ENCODE assay signal across 35 cellular contexts in the genomic region with DNA sequence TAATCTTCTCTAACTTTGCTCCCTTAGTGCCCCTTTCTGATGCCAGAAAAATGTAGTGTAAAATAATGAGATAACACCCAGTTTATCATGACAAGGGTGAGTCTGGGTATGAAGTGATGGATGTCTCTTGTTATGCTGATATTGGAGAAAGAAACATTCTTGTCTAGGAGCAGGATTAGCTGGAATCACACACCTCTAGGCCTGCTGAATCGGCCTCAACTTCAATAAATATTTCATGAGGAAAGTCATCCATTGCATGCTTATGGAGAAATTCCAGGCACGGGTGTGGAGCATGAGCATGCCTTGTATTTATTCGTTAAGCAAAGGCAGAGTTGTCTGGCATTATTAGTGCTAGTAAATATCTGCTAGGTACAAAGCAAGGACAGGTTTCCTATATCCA.
"Had no signal": no experiment of that assay in that cellular context is flagged by ENCODE, and none has a peak within 500 bp of the region (broad histone marks: within the 10 kb centered on the region; RNA-seq: fewer than 3 reads in every experiment).

No MANE protein-coding gene starts in this region.

- H3K36me3 ChIP-seq: MG63 had no signal

- DNase-seq: Karpas-422, Kasumi-1, MG63, MM.1S, MV-4-11, NCI-H1048, NCI-H1092, NCI-H1092 treated with DMSO at 0.1 percent for 48 hours, NCI-H1105, NCI-H1105 treated with DMSO at 0.1 percent for 48 hours, NCI-H1417, NCI-H1417 treated with DMSO at 0.1 percent for 48 hours, NCI-H1436, NCI-H1436 treated with DMSO at 0.1 percent for 48 hours, NCI-H146, NCI-H1694, NCI-H1694 treated with DMSO at 0.1 percent for 48 hours, NCI-H187, NCI-H187 treated with DMSO at 0.1 percent for 48 hours, NCI-H1930, NCI-H2029, NCI-H2029 treated with DMSO at 0.1 percent for 48 hours, NCI-H2081, NCI-H2081 treated with DMSO at 0.1 percent for 48 hours, NCI-H2107, NCI-H2171, NCI-H2171 treated with DMSO at 0.1 percent for 48 hours, NCI-H2227 treated with DMSO at 0.1 percent for 48 hours, NCI-H226, NCI-H345, NCI-H446, NCI-H446 treated with DMSO at 0.1 percent for 48 hours, NCI-H510A, NCI-H510A treated with DMSO at 0.1 percent for 48 hours, NCI-H524 had no signal

- H3K4me3 ChIP-seq: MG63 had no signal

- H3K9me3 ChIP-seq: MG63 had no signal

- H3K27me3 ChIP-seq: MG63 had no signal
